Comparison of ENCODE assay signal across 5 cellular contexts in the genomic region with DNA sequence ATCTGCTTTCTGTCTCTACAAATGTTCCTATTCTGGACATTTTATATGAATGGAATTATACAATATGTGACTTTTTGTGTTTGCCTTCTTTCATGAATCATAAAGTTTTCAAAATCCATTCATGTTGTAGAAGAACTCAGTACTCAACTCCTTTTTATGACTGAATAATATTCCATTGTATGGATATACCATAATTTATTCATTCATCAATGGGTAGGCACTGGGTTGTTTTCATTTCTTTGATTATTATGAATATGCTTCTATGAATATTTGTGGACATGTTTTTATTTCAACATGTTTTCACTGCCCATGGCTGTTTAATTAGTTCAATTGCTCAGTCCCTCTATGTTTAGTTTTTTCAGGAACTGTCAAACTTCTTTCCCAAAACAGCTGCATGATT.
"Had no signal": no experiment of that assay in that cellular context is flagged by ENCODE, and none has a peak within 500 bp of the region (broad histone marks: within the 10 kb centered on the region; RNA-seq: fewer than 3 reads in every experiment).

No MANE protein-coding gene starts in this region.

- H3K4me3 ChIP-seq: K562 had no signal

- H3K27ac Mint-ChIP-seq: IgD-negative memory B cell had no signal

- DNase-seq: IMR-90 had no signal

- ATAC-seq: HepG2, K562 had no signal

- H3K27ac ChIP-seq: HL-60 had no signal

- H3K4me3 Mint-ChIP-seq: IgD-negative memory B cell had no signal
